In genomic region chr6:144696610-144697376, GRCh38 we compare ENCODE assay signal across 27 cellular contexts.
DNase-seq lines count a peak whose midpoint lies in the region; ATAC-seq and TF ChIP-seq lines count a peak whose summit lies in the region.
"Had no signal": no experiment of that assay in that cellular context is flagged by ENCODE, and none has a peak within 500 bp of the region (broad histone marks: within the 10 kb centered on the region; RNA-seq: fewer than 3 reads in every experiment).

No MANE protein-coding gene starts in this region.

- TF ChIP-seq CTCF in colonic mucosa (IDR thresholded peaks at IDR 0.05) = no peak

- no peaks in the 10 kb centered on the region for H3K36me3 ChIP-seq in colonic mucosa
- peaks cover 6% of the 10 kb centered on the region for H3K36me3 ChIP-seq in skeletal muscle satellite cell (ENCODE audit: insufficient read depth, low read length)
- H3K36me3 ChIP-seq: SJSA1 had no signal

- H3K27ac ChIP-seq in colonic mucosa = peak overlapping the region; percentile 4
- H3K27ac ChIP-seq: esophagus squamous epithelium, left ventricle myocardium inferior, neural progenitor cell, psoas muscle, SJSA1, thoracic aorta had no signal

- H3K4me3 ChIP-seq in colonic mucosa (no peak overlapping the region), skeletal muscle satellite cell (ENCODE audit: low read length) (no peak overlapping the region)
- H3K4me3 ChIP-seq: esophagus squamous epithelium, left ventricle myocardium inferior, neural progenitor cell, psoas muscle, SJSA1, thoracic aorta had no signal

- peak overlapping the region; percentile 36 for H3K4me2 ChIP-seq in skeletal muscle satellite cell (ENCODE audit: low read length)
- H3K4me2 ChIP-seq: neural progenitor cell had no signal

- no peaks in the 10 kb centered on the region for H3K27me3 ChIP-seq in colonic mucosa
- no peaks in the 10 kb centered on the region for H3K27me3 ChIP-seq in skeletal muscle satellite cell (ENCODE audit: control insufficient read depth, insufficient read depth, low read length)
- H3K27me3 ChIP-seq: esophagus squamous epithelium, neural progenitor cell, SJSA1 had no signal

- no peaks in the 10 kb centered on the region for H3K4me1 ChIP-seq in colonic mucosa
- H3K4me1 ChIP-seq in skeletal muscle satellite cell (ENCODE audit: control insufficient read depth, insufficient read depth, low read length) = peaks cover 7% of the 10 kb centered on the region
- H3K4me1 ChIP-seq: esophagus squamous epithelium, left ventricle myocardium inferior, neural progenitor cell, psoas muscle, SJSA1 had no signal

- ATAC-seq in left colon (peak; percentile 94), HG03039 (IDR thresholded peaks at IDR 0.05; ENCODE audit: unreplicated experiment) (no peak), GM21786 (IDR thresholded peaks at IDR 0.05; ENCODE audit: unreplicated experiment) (no peak)
- ATAC-seq: activated CD8-positive, alpha-beta memory T cell treated with anti-CD3 and anti-CD28 coated beads, Interleukin-2, amount 10 ng/mL, durations not matched to agents 7 days and 5 days; effector memory CD8-positive, alpha-beta T cell; Panc1; psoas muscle; stimulated activated naive B cell treated with anti-CD40 and anti-IgM and Interleukin-4, amounts not matched to agents 10 μg/mL and 1 μg/mL and 100 μg/mL, for 72 hours had no signal

- intact Hi-C loops in colonic mucosa (cut with DNase I) = no loop called here
- intact Hi-C loops in left colon (cut with DNase I, micrococcal nuclease) = no loop called here

- H3K9me3 ChIP-seq in colonic mucosa (no peaks in the 10 kb centered on the region), skeletal muscle satellite cell (replicated peaks; ENCODE audit: low read length) (no peaks in the 10 kb centered on the region)
- H3K9me3 ChIP-seq: esophagus squamous epithelium, psoas muscle, SJSA1, thoracic aorta had no signal

- H3K9ac ChIP-seq in colonic mucosa (ENCODE audit: low read depth in 2 of 2, low read length in 2 of 2) = no peak overlapping the region
- no peak overlapping the region for H3K9ac ChIP-seq in skeletal muscle satellite cell (ENCODE audit: low read depth, low read length)
- H3K9ac ChIP-seq: neural progenitor cell had no signal

- DNase-seq in NCI-H1092 (lab: John Stamatoyannopoulos, UW) (peak; percentile 18), colonic mucosa (no peak), left colon (no peak), LoVo (ENCODE audit: low spot score) (no peak)
- DNase-seq: activated CD4-positive, alpha-beta T cell treated with anti-CD3 and anti-CD28 coated beads, Interleukin-2, amount 10 ng/mL, durations not matched to agents 7 days and 5 days; activated CD8-positive, alpha-beta memory T cell treated with anti-CD3 and anti-CD28 coated beads, Interleukin-2, amount 10 ng/mL, durations not matched to agents 7 days and 5 days; activated naive CD8-positive, alpha-beta T cell treated with anti-CD3 and anti-CD28 coated beads for 36 hours; AML-193; cerebellar nuclear complex; effector memory CD8-positive, alpha-beta T cell; esophagus squamous epithelium; GOT3; head of caudate nucleus; left ventricle myocardium inferior; NCI-H1105 treated with DMSO at 0.1 percent for 48 hours; NCI-H446; psoas muscle; stimulated activated CD4-positive, alpha-beta T cell treated with anti-CD3 and anti-CD28 coated beads, Interleukin-2, amount 100 ng/mL, for 48 hours; stimulated activated naive B cell treated with anti-CD40 and anti-IgM and Interleukin-4, amounts not matched to agents 10 μg/mL and 1 μg/mL and 100 μg/mL, for 72 hours; T-helper 1 cell had no signal
